Comparison of ENCODE assay signal across 8 cellular contexts in the genomic region with DNA sequence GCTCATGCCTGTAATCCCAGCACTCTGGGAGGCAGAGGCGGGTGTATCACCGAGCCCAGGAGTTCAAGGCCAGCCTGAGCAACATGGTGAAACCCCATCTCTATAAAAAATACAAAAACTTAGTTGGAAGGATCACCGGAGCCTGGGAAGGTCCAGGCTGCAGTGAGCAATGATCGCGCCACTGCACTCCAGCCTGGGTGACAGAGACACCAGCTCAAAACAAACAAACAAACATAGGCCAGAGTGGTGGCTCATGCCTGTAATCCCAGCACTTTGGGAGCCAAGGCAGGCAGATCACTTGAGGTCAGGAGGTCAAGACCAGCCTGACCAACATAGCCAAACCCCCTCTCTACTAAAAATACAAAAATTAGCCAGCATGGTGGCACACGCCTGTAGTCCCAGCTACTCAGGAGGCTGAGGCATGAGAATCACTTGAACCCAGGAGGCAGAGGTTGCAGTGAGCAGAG. TPM values are rescaled to one million over a fixed set of nuclear protein-coding genes. Genes with fewer than 3 reads are reported as not detected.
DNase-seq lines count a peak whose midpoint lies in the region; ATAC-seq, FAIRE-seq and TF ChIP-seq lines count a peak whose summit lies in the region.
"Not testable (repeated sequence)": the region's sequence is repeated elsewhere in the genome, so short reads cannot be mapped to it uniquely, and the experiment has no call there.

No MANE protein-coding gene starts in this region.

- WGBS in A549 (ENCODE audit: missing lambda C conversion rate): 56% methylated on average over 6 of the region's 6 CpGs
- WGBS in right lobe of liver (ENCODE audit: insufficient coverage, low coverage, low lambda C conversion rate, missing lambda C conversion rate): 34% methylated on average over 6 of the region's 6 CpGs
- no CpG with 5 or more reads among the region's 6 CpGs for WGBS in neuronal stem cell (ENCODE audit: extremely low coverage in 2 of 2, insufficient read length in 2 of 2, insufficient replicate concordance in 1 of 2), 2 donors

- POLR2A ChIA-PET in A549 (lab: Yijun Ruan, JAX): interaction anchor here (1.5 kb wide), 1 partner anchor 10 kb away, joined by 5 read pairs; a partner anchor contains a TSS
- POLR2A ChIA-PET in WTC11 (lab: Charles Lee): not testable (repeated sequence)

- H3K79me2 ChIP-seq in GM23338 (replicated peaks; ENCODE audit: insufficient read depth): peaks cover 100% of the 10 kb centered on the region

- H3K9me2 ChIP-seq in GM23338 (ENCODE audit: insufficient read depth): not testable (repeated sequence)

- H3K27me3 Mint-ChIP-seq in GM23338 (ENCODE audit: insufficient read depth, low read depth, poor library complexity); WTC11 (ENCODE audit: low read depth); progenitor cell of endocrine pancreas: not testable (repeated sequence)

- not testable (repeated sequence) for H2AFZ ChIP-seq in GM23338; neuronal stem cell (ENCODE audit: low read length)

- DNase-seq in A549 (ENCODE audit: low read depth in 1 of 2, low spot score in 1 of 2); GM23338 (ENCODE audit: low spot score); WTC11 (ENCODE audit: low spot score); neuronal stem cell (ENCODE audit: low spot score); progenitor cell of endocrine pancreas (ENCODE audit: low spot score, unreplicated experiment): not testable (repeated sequence)
- DNase-seq in M059J (ENCODE audit: low read depth) (peak; percentile 18), left lobe of liver (ENCODE audit: low spot score) (peak; percentile 51), right lobe of liver (peak; percentile 50 to 61 (median 56))

- not testable (repeated sequence) for H4K91ac ChIP-seq in neuronal stem cell (ENCODE audit: low read depth, low read length, poor library complexity)

- peak in 1 of 2 experiments; percentile 64; a peak in 3 of 6 replicates for ATAC-seq in A549
- ATAC-seq in GM23338: peak; percentile 41
- ATAC-seq in WTC11: not testable (repeated sequence)
- peak; percentile 90 for ATAC-seq in left lobe of liver
- peak; percentile 93 to 95 (median 94) for ATAC-seq in right lobe of liver

- FAIRE-seq in A549 (lab: Jason Lieb, UNC): not testable (repeated sequence)

- H4K20me1 ChIP-seq in GM23338 (replicated peaks; ENCODE audit: insufficient read depth): peaks cover 20% of the 10 kb centered on the region

- H3K9ac ChIP-seq in neuronal stem cell (ENCODE audit: low read depth, low read length, poor library complexity): not testable (repeated sequence)

- H3K27ac Mint-ChIP-seq in GM23338 (0 out of 2 replicates have a peak overlapping the region, but pooled peaks have one; percentile 2), WTC11 (peak overlapping the region; percentile 90; the same call in 1 of the 2 replicates), progenitor cell of endocrine pancreas (peak overlapping the region; percentile 62)

- H3K9me3 Mint-ChIP-seq in GM23338; WTC11; progenitor cell of endocrine pancreas (ENCODE audit: low read depth): not testable (repeated sequence)

- not testable (repeated sequence) for H3K79me1 ChIP-seq in neuronal stem cell (ENCODE audit: low read depth, low read length)

- not testable (repeated sequence) for H3F3A ChIP-seq in GM23338 (replicated peaks; ENCODE audit: low read depth)

- H3K9me3 ChIP-seq in A549; right lobe of liver; neuronal stem cell (replicated peaks in 1 of 2; ENCODE audit: control insufficient read depth in 2 of 2, insufficient read depth in 1 of 2, low read depth in 1 of 2, low read length in 2 of 2): not testable (repeated sequence)

- H3K36me3 Mint-ChIP-seq in GM23338 (ENCODE audit: low read depth): peaks cover 13% of the 10 kb centered on the region; the same call in 2 of the 3 replicates
- not testable (repeated sequence) for H3K36me3 Mint-ChIP-seq in WTC11
- H3K36me3 Mint-ChIP-seq in progenitor cell of endocrine pancreas (ENCODE audit: insufficient read depth): peaks cover 26% of the 10 kb centered on the region

- peak overlapping the region; percentile 59 for H3K4me2 ChIP-seq in A549
- not testable (repeated sequence) for H3K4me2 ChIP-seq in GM23338; neuronal stem cell (ENCODE audit: insufficient read depth, low read length, poor library complexity, severe bottlenecking)

- H3K14ac ChIP-seq in neuronal stem cell (ENCODE audit: low read length): not testable (repeated sequence)

- CTCF ChIA-PET in A549 (lab: Yijun Ruan, JAX): interaction anchor here (1.0 to 2.7 kb wide), 3 partner anchors 11 to 81 kb away, joined by 3 to 10 read pairs (median 3); no protein-coding TSS in a partner anchor
- CTCF ChIA-PET in WTC11 (lab: Charles Lee): not testable (repeated sequence)

- H3K27ac ChIP-seq in A549 (peak overlapping the region in 1 of 2 experiments; percentile 33; a peak in 3 of 6 replicates), GM23338 (ENCODE audit: low read depth) (0 out of 2 replicates have a peak overlapping the region, but pooled peaks have one; percentile 36), right lobe of liver (peak overlapping the region in 2 of 3 donors; percentile 19 to 46)
- H3K27ac ChIP-seq in neuronal stem cell (replicated peaks; ENCODE audit: low read length): not testable (repeated sequence)

- H2BK15ac ChIP-seq in neuronal stem cell (ENCODE audit: low read length): not testable (repeated sequence)

- H3K4ac ChIP-seq in neuronal stem cell (ENCODE audit: low read length): not testable (repeated sequence)

- H3K4me3 ChIP-seq in A549; GM23338; right lobe of liver; neuronal stem cell (ENCODE audit: low read length in 2 of 2): not testable (repeated sequence)

- H3K4me3 Mint-ChIP-seq in GM23338; WTC11; progenitor cell of endocrine pancreas (ENCODE audit: low read depth): not testable (repeated sequence)

- not testable (repeated sequence) for H2AK5ac ChIP-seq in neuronal stem cell (ENCODE audit: low read depth, low read length)

- H3K27me3 ChIP-seq in GM23338 (ENCODE audit: insufficient read depth); right lobe of liver; neuronal stem cell (ENCODE audit: control insufficient read depth in 3 of 3, insufficient read depth in 3 of 3, low read depth in 1 of 3, low read length in 3 of 3): not testable (repeated sequence)

- not testable (repeated sequence) for H3K18ac ChIP-seq in neuronal stem cell (ENCODE audit: low read length)

- H2BK12ac ChIP-seq in neuronal stem cell (ENCODE audit: low read length): not testable (repeated sequence)

- H3K4me1 ChIP-seq in A549 (peaks cover 35% of the 10 kb centered on the region), GM23338 (ENCODE audit: insufficient read depth) (peaks cover 24% of the 10 kb centered on the region), right lobe of liver (peaks cover 0 to 22% (median 11%) of the 10 kb centered on the region in 4 donors)
- not testable (repeated sequence) for H3K4me1 ChIP-seq in neuronal stem cell (ENCODE audit: control insufficient read depth in 2 of 2, insufficient read depth in 1 of 2, low read depth in 1 of 2, low read length in 2 of 2)

- not testable (repeated sequence) for TF ChIP-seq EP300 in A549 (IDR thresholded peaks at IDR 0.05)

- H3K4me1 Mint-ChIP-seq in GM23338 (peaks cover 20% of the 10 kb centered on the region), WTC11 (peaks cover 30% of the 10 kb centered on the region), progenitor cell of endocrine pancreas (ENCODE audit: low read depth) (peaks cover 29% of the 10 kb centered on the region)

- H2BK5ac ChIP-seq in neuronal stem cell (ENCODE audit: low read length): not testable (repeated sequence)

- TF ChIP-seq POLR2A in A549 (IDR thresholded peaks at IDR 0.05; ENCODE audit: low read length); right lobe of liver (IDR thresholded peaks at IDR 0.05): not testable (repeated sequence)

- not testable (repeated sequence) for H2BK120ac ChIP-seq in neuronal stem cell (ENCODE audit: low read depth, low read length)

- not testable (repeated sequence) for TF ChIP-seq RAD21 in A549 (conservative IDR thresholded peaks at IDR 0.05 in 1 of 2, IDR thresholded peaks at IDR 0.05 in 1 of 2)

- not testable (repeated sequence) for H3K36me3 ChIP-seq in GM23338 (ENCODE audit: insufficient read depth); right lobe of liver
- peaks cover 0 to 12% of the 10 kb centered on the region in 2 donors for H3K36me3 ChIP-seq in neuronal stem cell (replicated peaks in 1 of 2; ENCODE audit: control insufficient read depth in 2 of 2, insufficient read depth in 2 of 2, low read length in 2 of 2)

- intact Hi-C loops in right lobe of liver (cut with DNase I): not testable (repeated sequence)

- not testable (repeated sequence) for H3K23ac ChIP-seq in neuronal stem cell (ENCODE audit: low read depth, low read length, poor library complexity)

- peak overlapping the region; percentile 43 for H4K8ac ChIP-seq in neuronal stem cell (ENCODE audit: low read depth, low read length)

- not testable (repeated sequence) for TF ChIP-seq CTCF in A549 (IDR thresholded peaks at IDR 0.05); GM23338 (conservative IDR thresholded peaks at IDR 0.05; ENCODE audit: low read depth in 2 of 2); WTC11 (IDR thresholded peaks at IDR 0.05); right lobe of liver (IDR thresholded peaks at IDR 0.05); progenitor cell of endocrine pancreas (IDR thresholded peaks at IDR 0.05; ENCODE audit: unreplicated experiment)

RNA-seq across cellular contexts. Expression of a gene that starts 10.5 kb away (rescaled TPM):
- polyA plus RNA-seq in A549 (2011; rRNA removed): 50.3 and 63.0 TPM in 2 replicates
- polyA plus RNA-seq in A549 (2012; cell fraction: cytosol; rRNA removed): 30.3 and 36.7 TPM in 2 replicates
- 38.3 and 49.0 TPM in 2 replicates for polyA plus RNA-seq in A549 (2012; cell fraction: nucleus; rRNA removed)
- polyA plus RNA-seq in A549 (2017; fragmentation: RNase III; extraction: RNeasy Plus Mini Kit Qiagen cat#74134 plus additional on column Dnase treatment): 23.3 to 26.6 TPM (median 26.6 TPM) in 3 replicates
- polyA minus RNA-seq in A549 (2011; rRNA and poly(A)+ RNA removed): 369 and 423 TPM in 2 replicates
- total RNA-seq in GM23338 (2014; rRNA removed; shearing (Covaris generic)): 61.7 and 73.8 TPM in 2 replicates
- 26.8 and 29.1 TPM in 2 replicates for polyA plus RNA-seq in GM23338 (2016; fragmentation: Nextera tagmentation; extraction: Ambion mirVana)
- 8.1 and 13.0 TPM in 2 replicates for total RNA-seq in M059J (2014; rRNA removed; shearing (Covaris generic))
- total RNA-seq in WTC11 (2021): 61.9 to 72.8 TPM (median 68.8 TPM) in 3 replicates
- 36.3 TPM for total RNA-seq in left lobe of liver
- 10 to 100 TPM; 19.9 to 32.5 (median 22.2) TPM for total RNA-seq in right lobe of liver
- 20.3 TPM for polyA plus RNA-seq in neuronal stem cell (2013, experiment 1 of 2)
- polyA plus RNA-seq in neuronal stem cell (2013, experiment 2 of 2): 20.1 TPM
- total RNA-seq in progenitor cell of endocrine pancreas: 158 and 163 TPM in 2 replicates

Comparison
In these comparisons a context has a peak if more than half of its experiments do, and no peak if none do; other contexts are left out.
1. H3K27ac Mint-ChIP-seq: peak in every context shown above with its lines; median percentile 90 in WTC11; 62 in progenitor cell of endocrine pancreas; 2 in GM23338.